In the genomic region with DNA sequence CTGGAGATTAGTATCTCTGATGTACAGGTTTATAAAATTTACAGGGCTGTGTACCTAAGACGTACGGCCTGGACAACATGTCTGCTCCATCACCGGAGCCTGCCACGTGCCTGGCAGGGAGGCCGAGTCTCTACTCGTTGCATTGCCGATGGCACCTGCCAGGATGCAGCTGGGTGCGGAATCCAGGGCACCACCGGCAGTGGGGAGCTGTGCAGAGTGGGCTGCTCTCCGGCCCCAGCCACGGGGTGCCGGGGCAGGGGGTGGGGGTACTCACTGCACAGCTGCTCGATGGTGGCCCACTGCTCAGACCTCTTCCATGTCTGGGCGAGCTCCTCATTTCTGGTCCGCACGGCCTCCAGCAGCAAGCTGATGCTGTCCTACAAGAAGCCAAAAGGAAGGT, we compare ENCODE assay signal across 1 cellular context.
TF ChIP-seq lines count a peak whose summit lies in the region.

No MANE protein-coding gene starts in this region.

TF ChIP-seq in K562, 482 proteins besides CTCF, POLR2A, EP300 and RAD21:
- TF ChIP-seq ZNF184 (CRISPR knock-in tag; IDR thresholded peaks at IDR 0.05) = 0 out of 2 replicates have a peak, but pooled peaks have one; percentile 8
- TF ChIP-seq, protein P1, sequence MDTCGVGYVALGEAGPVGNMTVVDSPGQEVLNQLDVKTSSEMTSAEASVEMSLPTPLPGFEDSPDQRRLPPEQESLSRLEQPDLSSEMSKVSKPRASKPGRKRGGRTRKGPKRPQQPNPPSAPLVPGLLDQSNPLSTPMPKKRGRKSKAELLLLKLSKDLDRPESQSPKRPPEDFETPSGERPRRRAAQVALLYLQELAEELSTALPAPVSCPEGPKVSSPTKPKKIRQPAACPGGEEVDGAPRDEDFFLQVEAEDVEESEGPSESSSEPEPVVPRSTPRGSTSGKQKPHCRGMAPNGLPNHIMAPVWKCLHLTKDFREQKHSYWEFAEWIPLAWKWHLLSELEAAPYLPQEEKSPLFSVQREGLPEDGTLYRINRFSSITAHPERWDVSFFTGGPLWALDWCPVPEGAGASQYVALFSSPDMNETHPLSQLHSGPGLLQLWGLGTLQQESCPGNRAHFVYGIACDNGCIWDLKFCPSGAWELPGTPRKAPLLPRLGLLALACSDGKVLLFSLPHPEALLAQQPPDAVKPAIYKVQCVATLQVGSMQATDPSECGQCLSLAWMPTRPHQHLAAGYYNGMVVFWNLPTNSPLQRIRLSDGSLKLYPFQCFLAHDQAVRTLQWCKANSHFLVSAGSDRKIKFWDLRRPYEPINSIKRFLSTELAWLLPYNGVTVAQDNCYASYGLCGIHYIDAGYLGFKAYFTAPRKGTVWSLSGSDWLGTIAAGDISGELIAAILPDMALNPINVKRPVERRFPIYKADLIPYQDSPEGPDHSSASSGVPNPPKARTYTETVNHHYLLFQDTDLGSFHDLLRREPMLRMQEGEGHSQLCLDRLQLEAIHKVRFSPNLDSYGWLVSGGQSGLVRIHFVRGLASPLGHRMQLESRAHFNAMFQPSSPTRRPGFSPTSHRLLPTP (IDR thresholded peaks at IDR 0.05; ENCODE audit: borderline replicate concordance, extremely low read depth, insufficient read length) = no peak
